16 cellular contexts compared by ENCODE assay signal in the genomic region with DNA sequence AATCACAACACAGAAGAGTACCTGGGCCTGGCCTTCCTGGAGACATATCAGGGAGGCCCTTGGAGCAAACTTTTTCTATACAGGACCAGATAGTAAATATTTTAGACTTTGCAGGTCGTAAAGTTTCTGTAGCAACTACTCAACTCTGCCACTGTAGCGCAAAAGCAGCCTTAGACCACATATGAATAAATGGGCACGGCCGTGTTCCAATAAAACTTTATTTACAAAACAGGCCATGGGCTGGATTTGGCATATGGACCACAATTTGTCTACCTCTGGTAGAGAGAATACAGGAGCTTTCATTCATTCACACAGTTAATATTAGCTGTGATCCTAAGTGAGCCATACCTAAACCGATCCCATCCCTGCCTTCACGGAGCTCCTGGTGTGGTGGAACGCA.
DNase-seq lines count a peak whose midpoint lies in the region; ATAC-seq and TF ChIP-seq lines count a peak whose summit lies in the region.
"Had no signal": no experiment of that assay in that cellular context is flagged by ENCODE, and none has a peak within 500 bp of the region (broad histone marks: within the 10 kb centered on the region; RNA-seq: fewer than 3 reads in every experiment).

No MANE protein-coding gene starts in this region.

- POLR2A ChIA-PET in activated CD4-positive, alpha-beta T cell treated with anti-CD3 and anti-CD28 coated beads, Interleukin-2, amount 10 ng/mL, durations not matched to agents 7 days and 5 days (lab: Charles Lee): no interaction called here
- POLR2A ChIA-PET in CD4-positive, alpha-beta memory T cell (lab: Charles Lee; ENCODE audit: partially characterized antibody): no interaction called here

- peaks cover 8% of the 10 kb centered on the region for H3K9me3 Mint-ChIP-seq in activated CD4-positive, alpha-beta T cell treated with anti-CD3 and anti-CD28 coated beads, Interleukin-2, amount 10 ng/mL, durations not matched to agents 7 days and 5 days
- H3K9me3 Mint-ChIP-seq in HFFc6: peaks cover 4% of the 10 kb centered on the region; the same call in 1 of the 2 replicates
- peaks cover 5% of the 10 kb centered on the region for H3K9me3 Mint-ChIP-seq in memory B cell
- H3K9me3 Mint-ChIP-seq in stimulated activated naive B cell treated with anti-CD40 and anti-IgM and Interleukin-4, amounts not matched to agents 10 μg/mL and 1 μg/mL and 100 μg/mL, for 72 hours: peaks cover 3 to 4% of the 10 kb centered on the region in 2 donors
- peaks cover 2 to 9% (median 5%) of the 10 kb centered on the region in 8 donors for H3K9me3 Mint-ChIP-seq in CD4-positive, alpha-beta memory T cell

- ATAC-seq in memory B cell (ENCODE audit: low read depth): no peak
- no peak for ATAC-seq in stimulated activated naive B cell treated with anti-CD40 and anti-IgM and Interleukin-4, amounts not matched to agents 10 μg/mL and 1 μg/mL and 100 μg/mL, for 72 hours (replicated peaks)
- ATAC-seq in GM21619 (IDR thresholded peaks at IDR 0.05; ENCODE audit: unreplicated experiment): no peak
- ATAC-seq: Right ventricle myocardium inferior had no signal

- CTCF ChIA-PET in activated CD4-positive, alpha-beta T cell treated with anti-CD3 and anti-CD28 coated beads, Interleukin-2, amount 10 ng/mL, durations not matched to agents 7 days and 5 days (lab: Charles Lee): interaction anchor here (0.6 to 1.4 kb wide), 2 partner anchors 12 to 71 kb away, joined by 3 to 6 read pairs; no protein-coding TSS in a partner anchor
- CTCF ChIA-PET in CD4-positive, alpha-beta memory T cell (lab: Charles Lee; ENCODE audit: partially characterized antibody): interaction anchor here (1.3 to 1.6 kb wide), 3 partner anchors 185 to 606 kb away, joined by 3 to 6 read pairs (median 3); no protein-coding TSS in a partner anchor

- intact Hi-C loops in CD4-positive, alpha-beta memory T cell (cut with micrococcal nuclease): loop anchor here (5.0 kb wide), 2 partner anchors 183 to 397 kb away; a partner anchor contains a TSS

- H3F3A ChIP-seq in SU-DHL-6 (ENCODE audit: insufficient read depth): peaks cover 27% of the 10 kb centered on the region

- peak overlapping the region; percentile 81 for H3K27ac ChIP-seq in SU-DHL-6 (ENCODE audit: low read depth, low read length)
- no peak overlapping the region for H3K27ac ChIP-seq in CD4-positive, alpha-beta memory T cell (ENCODE audit: low read depth, low read length)

- peak overlapping the region; percentile 74 for H3K4me2 ChIP-seq in SU-DHL-6 (ENCODE audit: low read depth, low read length, poor library complexity, severe bottlenecking)

- H3K36me3 ChIP-seq in SU-DHL-6 (ENCODE audit: low read length): no peaks in the 10 kb centered on the region
- H3K36me3 ChIP-seq in CD4-positive, alpha-beta memory T cell (ENCODE audit: insufficient read depth, low read length): no peaks in the 10 kb centered on the region

- H3K27me3 Mint-ChIP-seq in activated CD4-positive, alpha-beta T cell treated with anti-CD3 and anti-CD28 coated beads, Interleukin-2, amount 10 ng/mL, durations not matched to agents 7 days and 5 days: no peaks in the 10 kb centered on the region
- H3K27me3 Mint-ChIP-seq in HFFc6 (ENCODE audit: insufficient read depth) (peaks cover 4% of the 10 kb centered on the region), memory B cell (no peaks in the 10 kb centered on the region)
- H3K27me3 Mint-ChIP-seq in stimulated activated naive B cell treated with anti-CD40 and anti-IgM and Interleukin-4, amounts not matched to agents 10 μg/mL and 1 μg/mL and 100 μg/mL, for 72 hours: no peaks in the 10 kb centered on the region
- H3K27me3 Mint-ChIP-seq in CD4-positive, alpha-beta memory T cell: no peaks in the 10 kb centered on the region
- H3K27me3 Mint-ChIP-seq: CD4-positive, alpha-beta T cell had no signal

- peak overlapping the region; percentile 49 for H3K4me3 ChIP-seq in SU-DHL-6 (ENCODE audit: insufficient read depth, low read length, poor library complexity, severe bottlenecking)
- no peak overlapping the region for H3K4me3 ChIP-seq in CD4-positive, alpha-beta memory T cell (ENCODE audit: low read length in 2 of 2)

- no peaks in the 10 kb centered on the region for H4K20me1 ChIP-seq in SU-DHL-6 (ENCODE audit: low read depth, low read length)

- H2AFZ ChIP-seq in SU-DHL-6 (ENCODE audit: low read depth, low read length, severe bottlenecking): peak overlapping the region; percentile 57

- DNase-seq in activated CD4-positive, alpha-beta T cell treated with anti-CD3 and anti-CD28 coated beads, Interleukin-2, amount 10 ng/mL, durations not matched to agents 7 days and 5 days: no peak
- DNase-seq in activated CD4-positive, alpha-beta T cell treated with anti-CD3 and anti-CD28 coated beads for 48 hours: no peak
- DNase-seq in HFFc6 (no peak), memory B cell (ENCODE audit: low spot score in 2 of 2) (no peak)
- DNase-seq in stimulated activated naive B cell treated with anti-CD40 and anti-IgM and Interleukin-4, amounts not matched to agents 10 μg/mL and 1 μg/mL and 100 μg/mL, for 72 hours: no peak
- DNase-seq in CD4-positive, alpha-beta memory T cell: no peak
- DNase-seq: 8988T; CD4-positive, alpha-beta T cell; NCI-H1048; NCI-H1436; NCI-H1930; NCI-H345; NCI-H524 treated with DMSO at 0.1 percent for 48 hours had no signal

- H3K79me2 ChIP-seq in SU-DHL-6 (ENCODE audit: insufficient read depth, low read length): peaks cover 5% of the 10 kb centered on the region; the same call in 1 of the 2 replicates

- no peak overlapping the region for H3K4me3 Mint-ChIP-seq in activated CD4-positive, alpha-beta T cell treated with anti-CD3 and anti-CD28 coated beads, Interleukin-2, amount 10 ng/mL, durations not matched to agents 7 days and 5 days
- no peak overlapping the region for H3K4me3 Mint-ChIP-seq in HFFc6
- no peak overlapping the region for H3K4me3 Mint-ChIP-seq in memory B cell
- no peak overlapping the region for H3K4me3 Mint-ChIP-seq in stimulated activated naive B cell treated with anti-CD40 and anti-IgM and Interleukin-4, amounts not matched to agents 10 μg/mL and 1 μg/mL and 100 μg/mL, for 72 hours
- no peak overlapping the region for H3K4me3 Mint-ChIP-seq in CD4-positive, alpha-beta memory T cell
- H3K4me3 Mint-ChIP-seq: CD4-positive, alpha-beta T cell had no signal

- H3K27ac Mint-ChIP-seq in activated CD4-positive, alpha-beta T cell treated with anti-CD3 and anti-CD28 coated beads, Interleukin-2, amount 10 ng/mL, durations not matched to agents 7 days and 5 days: peak overlapping the region; percentile 36
- H3K27ac Mint-ChIP-seq in HFFc6 (peak overlapping the region; percentile 18; the same call in 1 of the 2 replicates), memory B cell (peak overlapping the region; percentile 75)
- no peak overlapping the region for H3K27ac Mint-ChIP-seq in stimulated activated naive B cell treated with anti-CD40 and anti-IgM and Interleukin-4, amounts not matched to agents 10 μg/mL and 1 μg/mL and 100 μg/mL, for 72 hours
- H3K27ac Mint-ChIP-seq in CD4-positive, alpha-beta memory T cell: no peak overlapping the region
- H3K27ac Mint-ChIP-seq: CD4-positive, alpha-beta T cell had no signal

- peaks cover 25% of the 10 kb centered on the region for H3K4me1 ChIP-seq in CD4-positive, alpha-beta memory T cell (ENCODE audit: insufficient read depth, low read length)

- H3K9me2 ChIP-seq in SU-DHL-6 (replicated peaks; ENCODE audit: insufficient read depth, low read length): no peaks in the 10 kb centered on the region

- H3K4me1 Mint-ChIP-seq in activated CD4-positive, alpha-beta T cell treated with anti-CD3 and anti-CD28 coated beads, Interleukin-2, amount 10 ng/mL, durations not matched to agents 7 days and 5 days: peaks cover 63% of the 10 kb centered on the region
- peaks cover 47% of the 10 kb centered on the region for H3K4me1 Mint-ChIP-seq in HFFc6 (ENCODE audit: low read depth)
- peaks cover 26% of the 10 kb centered on the region for H3K4me1 Mint-ChIP-seq in memory B cell
- peaks cover 14 to 36% of the 10 kb centered on the region in 2 donors for H3K4me1 Mint-ChIP-seq in stimulated activated naive B cell treated with anti-CD40 and anti-IgM and Interleukin-4, amounts not matched to agents 10 μg/mL and 1 μg/mL and 100 μg/mL, for 72 hours
- H3K4me1 Mint-ChIP-seq in CD4-positive, alpha-beta memory T cell: peaks cover 15 to 28% (median 21%) of the 10 kb centered on the region in 4 donors

- TF ChIP-seq CTCF in HFFc6 (IDR thresholded peaks at IDR 0.05) (no peak), SU-DHL-6 (IDR thresholded peaks at IDR 0.05; ENCODE audit: insufficient read depth, low read length, poor library complexity, severe bottlenecking) (peak; percentile 26)

- H3K36me3 Mint-ChIP-seq in activated CD4-positive, alpha-beta T cell treated with anti-CD3 and anti-CD28 coated beads, Interleukin-2, amount 10 ng/mL, durations not matched to agents 7 days and 5 days (ENCODE audit: low read depth): peaks cover 9% of the 10 kb centered on the region
- H3K36me3 Mint-ChIP-seq in HFFc6 (ENCODE audit: low read depth) (no peaks in the 10 kb centered on the region), memory B cell (peaks cover 5% of the 10 kb centered on the region)
- peaks cover 2 to 7% of the 10 kb centered on the region in 2 donors for H3K36me3 Mint-ChIP-seq in stimulated activated naive B cell treated with anti-CD40 and anti-IgM and Interleukin-4, amounts not matched to agents 10 μg/mL and 1 μg/mL and 100 μg/mL, for 72 hours
- peaks cover 0 to 5% of the 10 kb centered on the region in 2 donors for H3K36me3 Mint-ChIP-seq in CD4-positive, alpha-beta memory T cell

- H3K27me3 ChIP-seq in SU-DHL-6 (ENCODE audit: low read length): no peaks in the 10 kb centered on the region
- no peaks in the 10 kb centered on the region for H3K27me3 ChIP-seq in CD4-positive, alpha-beta memory T cell (ENCODE audit: insufficient read depth, low read length)

- peak overlapping the region; percentile 54 for H3K9ac ChIP-seq in SU-DHL-6 (ENCODE audit: low read length)

- no peaks in the 10 kb centered on the region for H3K9me3 ChIP-seq in SU-DHL-6 (ENCODE audit: insufficient read depth, low read length)
- H3K9me3 ChIP-seq in CD4-positive, alpha-beta memory T cell (ENCODE audit: control insufficient read depth in 1 of 2, low read length in 2 of 2): no peaks in the 10 kb centered on the region

Comparison
In these comparisons a context has a peak if more than half of its experiments do, and no peak if none do; other contexts are left out.
1. H3K27ac Mint-ChIP-seq: peak in activated CD4-positive, alpha-beta T cell treated with anti-CD3 and anti-CD28 coated beads, Interleukin-2, amount 10 ng/mL, durations not matched to agents 7 days and 5 days (single experiment), HFFc6 (single experiment) and memory B cell (single experiment); none in stimulated activated naive B cell treated with anti-CD40 and anti-IgM and Interleukin-4, amounts not matched to agents 10 μg/mL and 1 μg/mL and 100 μg/mL, for 72 hours (single experiment) and CD4-positive, alpha-beta memory T cell (0 of 7).